In the genomic region with DNA sequence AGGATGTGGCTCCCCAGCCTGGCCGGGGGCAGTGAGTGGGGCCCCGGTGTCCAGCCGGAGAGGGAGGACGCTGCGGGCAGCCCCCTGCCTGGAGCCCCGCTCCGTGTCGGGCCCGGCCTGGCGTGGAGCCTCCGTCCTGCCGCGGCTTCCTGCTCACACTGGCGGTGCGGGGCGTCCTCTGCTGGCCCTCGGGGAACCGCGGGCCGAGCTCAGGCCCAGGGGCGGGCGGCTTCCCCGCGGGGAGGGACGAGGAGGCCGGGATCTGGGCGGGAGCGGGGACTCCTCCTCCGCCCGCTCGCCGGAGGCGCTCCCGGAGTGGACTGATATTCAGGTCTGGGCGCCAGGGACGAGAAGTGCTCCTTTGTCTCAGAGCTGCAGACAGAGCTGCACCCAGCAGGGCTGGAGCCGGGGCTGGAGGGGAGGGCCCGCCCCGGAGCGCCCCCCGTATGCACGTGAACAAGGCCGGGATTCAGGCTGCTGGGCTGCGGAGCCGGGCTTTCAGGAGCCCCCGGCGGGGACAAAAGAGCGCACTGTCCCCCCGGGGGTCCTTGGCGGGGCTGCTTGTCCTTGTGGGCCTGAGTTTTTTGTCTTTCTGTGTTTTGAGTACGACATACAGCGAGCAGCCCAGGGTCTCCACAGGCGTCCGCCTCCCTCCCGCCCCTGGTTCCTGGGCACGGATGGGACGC, we compare ENCODE assay signal across 1 cellular context.
A peak's percentile ranks its signal among the peaks of the same experiment; 100 is the strongest.
TF ChIP-seq lines count a peak whose summit lies in the region.

No MANE protein-coding gene starts in this region.

TF ChIP-seq in HEK293, 187 proteins besides CTCF, POLR2A, EP300 and RAD21 (continued from another document and continues in another):
- TF ChIP-seq, protein P1, sequence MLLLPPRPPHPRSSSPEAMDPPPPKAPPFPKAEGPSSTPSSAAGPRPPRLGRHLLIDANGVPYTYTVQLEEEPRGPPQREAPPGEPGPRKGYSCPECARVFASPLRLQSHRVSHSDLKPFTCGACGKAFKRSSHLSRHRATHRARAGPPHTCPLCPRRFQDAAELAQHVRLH (tag by site-specific recombination; IDR thresholded peaks at IDR 0.05), result no peak
- TF ChIP-seq ZBTB8A (tag by site-specific recombination; IDR thresholded peaks at IDR 0.05), result peak; percentile 92
- peak; percentile 77 for TF ChIP-seq SP3 (tag by site-specific recombination; IDR thresholded peaks at IDR 0.05)
- TF ChIP-seq ZNF76 (tag by site-specific recombination; IDR thresholded peaks at IDR 0.05; ENCODE audit: borderline replicate concordance, low read depth), result 0 out of 2 replicates have a peak, but pooled peaks have one; percentile 17
- TF ChIP-seq KLF1 (tag by site-specific recombination; IDR thresholded peaks at IDR 0.05), result peak; percentile 26; the same call in 1 of the 2 replicates
- TF ChIP-seq KLF8 (tag by site-specific recombination; IDR thresholded peaks at IDR 0.05), result peak; percentile 83; the same call in 1 of the 2 replicates
- TF ChIP-seq ZBTB26 (tag by site-specific recombination; optimal IDR thresholded peaks at IDR 0.05), result peak; percentile 77
- TF ChIP-seq KLF9 (tag by site-specific recombination; IDR thresholded peaks at IDR 0.05; ENCODE audit: low read depth), result no peak; the same call in 1 of the 2 replicates
- TF ChIP-seq ZNF571 (tag by site-specific recombination; IDR thresholded peaks at IDR 0.05), result no peak
- no peak for TF ChIP-seq ZNF610 (tag by site-specific recombination; IDR thresholded peaks at IDR 0.05; ENCODE audit: borderline replicate concordance)
- TF ChIP-seq ZNF830 (tag by site-specific recombination; IDR thresholded peaks at IDR 0.05; ENCODE audit: low read depth), result no peak
- TF ChIP-seq REST (tag by site-specific recombination; IDR thresholded peaks at IDR 0.05), result 0 out of 2 replicates have a peak, but pooled peaks have one; percentile 24
- no peak for TF ChIP-seq ZNF112 (tag by site-specific recombination; IDR thresholded peaks at IDR 0.05)
- TF ChIP-seq ZFP3 (tag by site-specific recombination; IDR thresholded peaks at IDR 0.05; ENCODE audit: low read depth), result no peak
- TF ChIP-seq ZNF600 (tag by site-specific recombination; IDR thresholded peaks at IDR 0.05), result peak; percentile 57; the same call in 1 of the 2 replicates
- TF ChIP-seq ZNF10 (tag by site-specific recombination; IDR thresholded peaks at IDR 0.05), result no peak
- peak; percentile 44; the same call in 1 of the 2 replicates for TF ChIP-seq IKZF3 (tag by site-specific recombination; IDR thresholded peaks at IDR 0.05)
- no peak for TF ChIP-seq BCL6B (tag by site-specific recombination; IDR thresholded peaks at IDR 0.05)
- no peak for TF ChIP-seq HOXD13 (CRISPR knock-in tag; IDR thresholded peaks at IDR 0.05; ENCODE audit: borderline replicate concordance)
- TF ChIP-seq ZNF148 (tag by site-specific recombination; IDR thresholded peaks at IDR 0.05; ENCODE audit: borderline replicate concordance), result no peak
- TF ChIP-seq, protein P2, sequence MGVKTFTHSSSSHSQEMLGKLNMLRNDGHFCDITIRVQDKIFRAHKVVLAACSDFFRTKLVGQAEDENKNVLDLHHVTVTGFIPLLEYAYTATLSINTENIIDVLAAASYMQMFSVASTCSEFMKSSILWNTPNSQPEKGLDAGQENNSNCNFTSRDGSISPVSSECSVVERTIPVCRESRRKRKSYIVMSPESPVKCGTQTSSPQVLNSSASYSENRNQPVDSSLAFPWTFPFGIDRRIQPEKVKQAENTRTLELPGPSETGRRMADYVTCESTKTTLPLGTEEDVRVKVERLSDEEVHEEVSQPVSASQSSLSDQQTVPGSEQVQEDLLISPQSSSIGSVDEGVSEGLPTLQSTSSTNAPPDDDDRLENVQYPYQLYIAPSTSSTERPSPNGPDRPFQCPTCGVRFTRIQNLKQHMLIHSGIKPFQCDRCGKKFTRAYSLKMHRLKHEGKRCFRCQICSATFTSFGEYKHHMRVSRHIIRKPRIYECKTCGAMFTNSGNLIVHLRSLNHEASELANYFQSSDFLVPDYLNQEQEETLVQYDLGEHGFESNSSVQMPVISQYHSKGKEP (tag by site-specific recombination; IDR thresholded peaks at IDR 0.05), result no peak
- peak; percentile 95 for TF ChIP-seq ZIC2 (tag by site-specific recombination; IDR thresholded peaks at IDR 0.05)
- no peak for TF ChIP-seq PBX3 (CRISPR knock-in tag; IDR thresholded peaks at IDR 0.05)
- TF ChIP-seq BCL11A (tag by site-specific recombination; IDR thresholded peaks at IDR 0.05; ENCODE audit: low read depth), result no peak
- TF ChIP-seq, protein P3, sequence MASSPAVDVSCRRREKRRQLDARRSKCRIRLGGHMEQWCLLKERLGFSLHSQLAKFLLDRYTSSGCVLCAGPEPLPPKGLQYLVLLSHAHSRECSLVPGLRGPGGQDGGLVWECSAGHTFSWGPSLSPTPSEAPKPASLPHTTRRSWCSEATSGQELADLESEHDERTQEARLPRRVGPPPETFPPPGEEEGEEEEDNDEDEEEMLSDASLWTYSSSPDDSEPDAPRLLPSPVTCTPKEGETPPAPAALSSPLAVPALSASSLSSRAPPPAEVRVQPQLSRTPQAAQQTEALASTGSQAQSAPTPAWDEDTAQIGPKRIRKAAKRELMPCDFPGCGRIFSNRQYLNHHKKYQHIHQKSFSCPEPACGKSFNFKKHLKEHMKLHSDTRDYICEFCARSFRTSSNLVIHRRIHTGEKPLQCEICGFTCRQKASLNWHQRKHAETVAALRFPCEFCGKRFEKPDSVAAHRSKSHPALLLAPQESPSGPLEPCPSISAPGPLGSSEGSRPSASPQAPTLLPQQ (tag by site-specific recombination; IDR thresholded peaks at IDR 0.05), result peak; percentile 64; the same call in 1 of the 2 replicates
- no peak; the same call in none of the 2 replicates for TF ChIP-seq ZBTB17 (tag by site-specific recombination; IDR thresholded peaks at IDR 0.05)
- TF ChIP-seq, protein P4, sequence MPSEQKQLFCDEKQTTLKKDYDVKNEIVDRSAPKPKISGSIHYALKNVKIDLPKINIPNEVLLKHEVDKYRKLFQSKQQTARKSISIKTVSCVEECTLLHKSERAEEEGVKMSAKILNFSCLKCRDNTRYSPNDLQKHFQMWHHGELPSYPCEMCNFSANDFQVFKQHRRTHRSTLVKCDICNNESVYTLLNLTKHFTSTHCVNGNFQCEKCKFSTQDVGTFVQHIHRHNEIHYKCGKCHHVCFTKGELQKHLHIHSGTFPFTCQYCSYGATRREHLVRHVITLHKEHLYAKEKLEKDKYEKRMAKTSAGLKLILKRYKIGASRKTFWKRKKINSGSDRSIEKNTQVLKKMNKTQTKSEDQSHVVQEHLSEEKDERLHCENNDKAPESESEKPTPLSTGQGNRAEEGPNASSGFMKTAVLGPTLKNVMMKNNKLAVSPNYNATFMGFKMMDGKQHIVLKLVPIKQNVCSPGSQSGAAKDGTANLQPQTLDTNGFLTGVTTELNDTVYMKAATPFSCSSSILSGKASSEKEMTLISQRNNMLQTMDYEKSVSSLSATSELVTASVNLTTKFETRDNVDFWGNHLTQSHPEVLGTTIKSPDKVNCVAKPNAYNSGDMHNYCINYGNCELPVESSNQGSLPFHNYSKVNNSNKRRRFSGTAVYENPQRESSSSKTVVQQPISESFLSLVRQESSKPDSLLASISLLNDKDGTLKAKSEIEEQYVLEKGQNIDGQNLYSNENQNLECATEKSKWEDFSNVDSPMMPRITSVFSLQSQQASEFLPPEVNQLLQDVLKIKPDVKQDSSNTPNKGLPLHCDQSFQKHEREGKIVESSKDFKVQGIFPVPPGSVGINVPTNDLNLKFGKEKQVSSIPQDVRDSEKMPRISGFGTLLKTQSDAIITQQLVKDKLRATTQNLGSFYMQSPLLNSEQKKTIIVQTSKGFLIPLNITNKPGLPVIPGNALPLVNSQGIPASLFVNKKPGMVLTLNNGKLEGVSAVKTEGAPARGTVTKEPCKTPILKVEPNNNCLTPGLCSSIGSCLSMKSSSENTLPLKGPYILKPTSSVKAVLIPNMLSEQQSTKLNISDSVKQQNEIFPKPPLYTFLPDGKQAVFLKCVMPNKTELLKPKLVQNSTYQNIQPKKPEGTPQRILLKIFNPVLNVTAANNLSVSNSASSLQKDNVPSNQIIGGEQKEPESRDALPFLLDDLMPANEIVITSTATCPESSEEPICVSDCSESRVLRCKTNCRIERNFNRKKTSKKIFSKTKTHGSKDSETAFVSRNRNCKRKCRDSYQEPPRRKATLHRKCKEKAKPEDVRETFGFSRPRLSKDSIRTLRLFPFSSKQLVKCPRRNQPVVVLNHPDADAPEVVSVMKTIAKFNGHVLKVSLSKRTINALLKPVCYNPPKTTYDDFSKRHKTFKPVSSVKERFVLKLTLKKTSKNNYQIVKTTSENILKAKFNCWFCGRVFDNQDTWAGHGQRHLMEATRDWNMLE (tag by site-specific recombination; conservative IDR thresholded peaks at IDR 0.05; ENCODE audit: low read depth), result no peak
- TF ChIP-seq ZNF335 (tag by site-specific recombination; conservative IDR thresholded peaks at IDR 0.05), result peak; percentile 86
